ENCODE assay signal across 8 cellular contexts in genomic region chr3:42880183-42880582, GRCh38. TPM values are rescaled to one million over a fixed set of nuclear protein-coding genes. Genes with fewer than 3 reads are reported as not detected.
DNase-seq lines count a peak whose midpoint lies in the region; ATAC-seq lines count a peak whose summit lies in the region.

No MANE protein-coding gene starts in this region.

- peaks cover 5% of the 10 kb centered on the region; the same call in 1 of the 2 replicates for H3K27me3 ChIP-seq in iPS-20b (ENCODE audit: insufficient read depth, low read length)

- peaks cover 7% of the 10 kb centered on the region for H3K4me1 Mint-ChIP-seq in activated CD4-positive, alpha-beta T cell treated with anti-CD3 and anti-CD28 coated beads for 36 hours
- peaks cover 6% of the 10 kb centered on the region for H3K4me1 Mint-ChIP-seq in activated naive CD8-positive, alpha-beta T cell (ENCODE audit: low read depth)
- peaks cover 9 to 15% of the 10 kb centered on the region in 2 donors for H3K4me1 Mint-ChIP-seq in stimulated activated naive B cell treated with anti-CD40 and anti-IgM and Interleukin-4, amounts not matched to agents 10 μg/mL and 1 μg/mL and 100 μg/mL, for 72 hours

- CTCF ChIA-PET in activated CD4-positive, alpha-beta T cell treated with anti-CD3 and anti-CD28 coated beads for 36 hours (lab: Charles Lee) = interaction anchor here (1.0 kb wide), 1 partner anchor 41 kb away, joined by 3 read pairs; no protein-coding TSS in a partner anchor

- no peaks in the 10 kb centered on the region for H3K9me3 Mint-ChIP-seq in activated CD4-positive, alpha-beta T cell treated with anti-CD3 and anti-CD28 coated beads for 36 hours (ENCODE audit: low read depth)
- no peaks in the 10 kb centered on the region for H3K9me3 Mint-ChIP-seq in activated naive CD8-positive, alpha-beta T cell (ENCODE audit: low read depth)
- no peaks in the 10 kb centered on the region for H3K9me3 Mint-ChIP-seq in stimulated activated naive B cell treated with anti-CD40 and anti-IgM and Interleukin-4, amounts not matched to agents 10 μg/mL and 1 μg/mL and 100 μg/mL, for 72 hours

- no peaks in the 10 kb centered on the region for H3K27me3 Mint-ChIP-seq in activated CD4-positive, alpha-beta T cell treated with anti-CD3 and anti-CD28 coated beads for 36 hours
- H3K27me3 Mint-ChIP-seq in activated naive CD8-positive, alpha-beta T cell = no peaks in the 10 kb centered on the region
- peaks cover 0 to 2% of the 10 kb centered on the region in 2 donors for H3K27me3 Mint-ChIP-seq in stimulated activated naive B cell treated with anti-CD40 and anti-IgM and Interleukin-4, amounts not matched to agents 10 μg/mL and 1 μg/mL and 100 μg/mL, for 72 hours

- peak overlapping the region; percentile 72 for H3K4me3 ChIP-seq in iPS-20b (ENCODE audit: low read length)

- no peak overlapping the region for H3K27ac ChIP-seq in iPS-20b (ENCODE audit: low read length)

- H3K36me3 ChIP-seq in iPS-20b (ENCODE audit: insufficient read depth, low read depth, low read length) = no peaks in the 10 kb centered on the region

- no peaks in the 10 kb centered on the region for H3K9me3 ChIP-seq in iPS-20b (ENCODE audit: insufficient read depth, low read depth, low read length)

- DNase-seq in activated CD4-positive, alpha-beta T cell treated with anti-CD3 and anti-CD28 coated beads for 36 hours = no peak
- no peak for DNase-seq in activated CD4-positive, alpha-beta T cell treated with anti-CD3 and anti-CD28 coated beads, Interleukin-2, amount 50 U/mL, for 48 hours
- DNase-seq in stimulated activated naive B cell treated with anti-CD40 and anti-IgM and Interleukin-4, amounts not matched to agents 10 μg/mL and 1 μg/mL and 100 μg/mL, for 72 hours = no peak
- no peak for DNase-seq in DMS 273 (lab: John Stamatoyannopoulos, UW; ENCODE audit: unreplicated experiment)
- no peak for DNase-seq in NCI-H524 (lab: John Stamatoyannopoulos, UW)

- intact Hi-C loops in activated CD4-positive, alpha-beta T cell treated with anti-CD3 and anti-CD28 coated beads for 36 hours (cut with DNase I, micrococcal nuclease) = loop anchor here (2.0 to 5.0 kb wide), 3 partner anchors 75 to 333 kb away; partner anchors contain the start of genes CCDC13 (in 1 of the 2) and HIGD1A (in 1 of the 2)

- H3K4me3 Mint-ChIP-seq in activated CD4-positive, alpha-beta T cell treated with anti-CD3 and anti-CD28 coated beads for 36 hours = peak overlapping the region; percentile 66
- peak overlapping the region; percentile 87 for H3K4me3 Mint-ChIP-seq in activated naive CD8-positive, alpha-beta T cell
- peak overlapping the region; percentile 82 to 84 for H3K4me3 Mint-ChIP-seq in stimulated activated naive B cell treated with anti-CD40 and anti-IgM and Interleukin-4, amounts not matched to agents 10 μg/mL and 1 μg/mL and 100 μg/mL, for 72 hours

- POLR2A ChIA-PET in activated CD4-positive, alpha-beta T cell treated with anti-CD3 and anti-CD28 coated beads for 36 hours (lab: Charles Lee) = no interaction called here

- H3K9ac ChIP-seq in iPS-20b (ENCODE audit: low read depth, low read length) = peak overlapping the region; percentile 79; the same call in 1 of the 2 replicates

- H3K27ac Mint-ChIP-seq in activated CD4-positive, alpha-beta T cell treated with anti-CD3 and anti-CD28 coated beads for 36 hours = peak overlapping the region; percentile 52
- no peak overlapping the region for H3K27ac Mint-ChIP-seq in activated naive CD8-positive, alpha-beta T cell
- H3K27ac Mint-ChIP-seq in stimulated activated naive B cell treated with anti-CD40 and anti-IgM and Interleukin-4, amounts not matched to agents 10 μg/mL and 1 μg/mL and 100 μg/mL, for 72 hours = peak overlapping the region; percentile 53

- no peaks in the 10 kb centered on the region for H3K36me3 Mint-ChIP-seq in activated CD4-positive, alpha-beta T cell treated with anti-CD3 and anti-CD28 coated beads for 36 hours (ENCODE audit: low read depth)
- H3K36me3 Mint-ChIP-seq in activated naive CD8-positive, alpha-beta T cell = no peaks in the 10 kb centered on the region
- no peaks in the 10 kb centered on the region for H3K36me3 Mint-ChIP-seq in stimulated activated naive B cell treated with anti-CD40 and anti-IgM and Interleukin-4, amounts not matched to agents 10 μg/mL and 1 μg/mL and 100 μg/mL, for 72 hours

- H3K4me1 ChIP-seq in iPS-20b (ENCODE audit: insufficient read depth, low read length) = peaks cover 4% of the 10 kb centered on the region; the same call in 1 of the 2 replicates

- no peak for ATAC-seq in activated CD4-positive, alpha-beta T cell treated with anti-CD3 and anti-CD28 coated beads for 36 hours
- ATAC-seq in stimulated activated naive B cell treated with anti-CD40 and anti-IgM and Interleukin-4, amounts not matched to agents 10 μg/mL and 1 μg/mL and 100 μg/mL, for 72 hours (replicated peaks) = no peak
- ATAC-seq in esophagus mucosa = no peak

RNA-seq across cellular contexts. Expression of gene CYP8B1, which starts 4.5 kb away (rescaled TPM):
- not detected for total RNA-seq in activated CD4-positive, alpha-beta T cell treated with anti-CD3 and anti-CD28 coated beads for 36 hours
- total RNA-seq in esophagus mucosa = not detected

RNA-seq across cellular contexts. Expression of gene ZNF662, which starts 25.8 kb away (rescaled TPM):
- total RNA-seq in activated CD4-positive, alpha-beta T cell treated with anti-CD3 and anti-CD28 coated beads for 36 hours = 1 to 10 TPM; 1.1 to 1.3 TPM
- total RNA-seq in esophagus mucosa = 3.8 TPM
